ENCODE assay signal across 8 cellular contexts in the genomic region with DNA sequence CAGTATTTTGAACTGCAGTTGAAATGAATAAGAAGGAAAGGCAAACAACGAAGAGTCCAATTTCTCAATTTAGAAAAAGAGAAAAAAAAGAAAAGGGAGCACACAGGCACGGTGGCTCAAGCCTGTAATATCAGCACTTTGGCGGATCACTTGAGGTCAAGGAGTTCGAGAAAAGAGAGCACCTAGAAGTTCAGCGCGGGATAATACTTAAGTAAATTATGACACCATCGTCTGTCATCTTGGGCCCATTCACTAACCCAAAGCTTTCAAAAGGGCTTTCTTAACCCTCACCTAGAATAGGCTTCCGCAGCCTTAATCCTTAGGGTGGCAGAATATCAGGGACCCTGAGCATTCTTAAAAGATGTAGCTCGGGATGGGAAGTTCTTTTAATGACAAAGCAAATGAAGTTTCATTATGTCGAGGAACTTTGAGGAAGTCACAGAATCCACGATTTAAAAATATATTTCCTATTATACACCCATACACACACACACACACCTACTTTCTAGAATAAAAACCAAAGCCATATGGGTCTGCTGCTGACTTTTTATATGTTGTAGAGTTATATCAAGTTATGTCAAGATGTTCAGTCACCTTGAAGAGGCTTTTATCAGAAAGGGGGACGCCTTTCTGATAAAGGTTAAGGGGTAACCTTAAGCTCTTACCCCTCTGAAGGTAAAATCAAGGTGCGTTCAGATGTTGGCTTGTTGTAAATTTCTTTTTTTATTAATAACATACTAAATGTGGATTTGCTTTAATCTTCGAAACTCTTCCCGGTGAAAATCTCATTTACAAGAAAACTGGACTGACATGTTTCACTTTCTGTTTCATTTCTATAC. TPM values are rescaled to one million over a fixed set of nuclear protein-coding genes. Genes with fewer than 3 reads are reported as not detected.
DNase-seq lines count a peak whose midpoint lies in the region; ATAC-seq and TF ChIP-seq lines count a peak whose summit lies in the region.

No MANE protein-coding gene starts in this region.

- H3K27me3 ChIP-seq in fibroblast of lung (ENCODE audit: control insufficient read depth, insufficient read depth, low read length): no peaks in the 10 kb centered on the region
- H3K27me3 ChIP-seq in rectal smooth muscle tissue (ENCODE audit: control insufficient read depth, insufficient read depth, low read length): no peaks in the 10 kb centered on the region

- H3K9ac ChIP-seq in fibroblast of lung (ENCODE audit: insufficient read depth, low read length): peak overlapping the region; percentile 43
- H3K9ac ChIP-seq in rectal smooth muscle tissue (ENCODE audit: low read length): peak overlapping the region; percentile 21

- H2AFZ ChIP-seq in fibroblast of lung (ENCODE audit: low read length): peak overlapping the region; percentile 68

- in situ Hi-C loops in ACHN (cut with HindIII; ENCODE audit: low pct_ligation_motif_present, low pct_unique_long_range_greater_than_20kb, low sequenced_read_pairs): no loop called here

- H3K79me2 ChIP-seq in fibroblast of lung (ENCODE audit: control insufficient read depth, insufficient read depth, low read length): peaks cover 25% of the 10 kb centered on the region

- peak overlapping the region; percentile 69 for H3K27ac ChIP-seq in fibroblast of lung (ENCODE audit: insufficient read depth, low read length)
- H3K27ac ChIP-seq in rectal smooth muscle tissue (ENCODE audit: low read depth, low read length): peak overlapping the region; percentile 66

- H3K4me3 ChIP-seq in GM12875 (ENCODE audit: low read depth, low read length) (peak overlapping the region; percentile 61), fibroblast of lung (replicated peaks in 1 of 4; ENCODE audit: control extremely low read depth in 1 of 4, insufficient read depth in 1 of 4, low read depth in 3 of 4, low read length in 4 of 4) (peak overlapping the region; percentile 62 to 79 (median 74)), rectal smooth muscle tissue (ENCODE audit: low read length) (peak overlapping the region; percentile 87)

- no peaks in the 10 kb centered on the region for H4K20me1 ChIP-seq in fibroblast of lung (ENCODE audit: control insufficient read depth, extremely low read depth, insufficient read depth, low read length)

- DNase-seq in RKO (ENCODE audit: low spot score) (peak; percentile 97), fibroblast of lung (ENCODE audit: low read depth in 2 of 2) (no peak), ACHN (no peak), GM19240 (ENCODE audit: insufficient read length, low spot score) (no peak), SW 1271 (lab: John Stamatoyannopoulos, UW) (no peak)

- H3K4me1 ChIP-seq in fibroblast of lung (ENCODE audit: control insufficient read depth, extremely low read depth, insufficient read depth, low read length) (peaks cover 8% of the 10 kb centered on the region), rectal smooth muscle tissue (ENCODE audit: control insufficient read depth, insufficient read depth, low read length) (peaks cover 2% of the 10 kb centered on the region)

- TF ChIP-seq CTCF in GM12875 (IDR thresholded peaks at IDR 0.05; ENCODE audit: borderline replicate concordance, insufficient read depth, low read depth, low read length): no peak
- no peak for TF ChIP-seq CTCF in fibroblast of lung (conservative IDR thresholded peaks at IDR 0.05 in 1 of 2, IDR thresholded peaks at IDR 0.05 in 1 of 2; ENCODE audit: low read depth in 1 of 2, low read length in 2 of 2)

- ATAC-seq in HG02973 (IDR thresholded peaks at IDR 0.05; ENCODE audit: unreplicated experiment): no peak

- no peaks in the 10 kb centered on the region for H3K9me3 ChIP-seq in fibroblast of lung (ENCODE audit: control insufficient read depth, insufficient read depth, low read depth, low read length)

- H3K36me3 ChIP-seq in fibroblast of lung (ENCODE audit: control insufficient read depth, insufficient read depth, low read length): no peaks in the 10 kb centered on the region
- H3K36me3 ChIP-seq in rectal smooth muscle tissue (ENCODE audit: control insufficient read depth, insufficient read depth, low read length): no peaks in the 10 kb centered on the region

- peak overlapping the region; percentile 88 for H3K4me2 ChIP-seq in fibroblast of lung (ENCODE audit: extremely low read depth, insufficient read depth, low read length)

RNA-seq across cellular contexts. Expression of a gene that starts 0.6 kb away (rescaled TPM):
- 3.3 and 5.9 TPM in 2 replicates for total RNA-seq in fibroblast of lung
- polyA plus RNA-seq in fibroblast of lung: 3.1 and 4.8 TPM in 2 replicates
- 1.3 and 3.5 TPM in 2 replicates for polyA plus RNA-seq in fibroblast of lung (2012)
- polyA minus RNA-seq in fibroblast of lung (ENCODE audit: low replicate concordance): 0.85 and 7.2 TPM in 2 replicates

RNA-seq across cellular contexts. Expression of a gene that starts 12.0 kb away (rescaled TPM):
- total RNA-seq in fibroblast of lung: 12.6 and 17.3 TPM in 2 replicates
- polyA plus RNA-seq in fibroblast of lung: 21.6 and 22.8 TPM in 2 replicates
- polyA plus RNA-seq in fibroblast of lung (2012): 24.6 and 25.3 TPM in 2 replicates
- polyA minus RNA-seq in fibroblast of lung (ENCODE audit: low replicate concordance): 1.4 and 2.9 TPM in 2 replicates
